Comparison of ENCODE assay signal across 21 cellular contexts in the genomic region with DNA sequence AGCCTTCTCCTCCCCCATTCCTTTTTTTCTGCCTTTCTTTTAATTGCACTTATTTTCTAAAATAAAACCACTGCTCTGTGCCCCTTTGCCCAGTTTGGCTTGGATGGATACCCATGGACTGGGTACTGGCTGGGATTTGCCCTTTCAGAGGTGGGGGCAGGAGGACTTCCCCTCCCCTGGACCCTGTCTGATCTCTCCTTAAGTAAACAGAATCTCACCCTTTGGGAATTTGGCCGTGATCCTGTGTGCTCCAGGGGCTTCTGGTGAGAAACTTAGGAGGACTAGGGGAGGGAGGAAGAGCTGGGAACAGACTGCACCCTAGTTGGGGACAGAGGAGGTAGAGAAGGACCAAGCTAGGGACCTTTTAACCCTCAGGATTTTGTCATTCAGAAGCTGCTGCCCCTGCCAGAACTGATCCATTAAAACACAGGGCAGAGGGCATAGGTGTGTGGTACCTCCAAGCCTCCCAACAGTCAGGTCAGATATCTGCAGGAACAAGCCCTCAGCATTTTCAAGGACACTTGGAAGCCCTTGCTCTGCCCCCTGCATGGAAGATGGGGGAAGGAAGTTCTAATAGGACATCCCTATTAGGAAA.
"Had no signal": no experiment of that assay in that cellular context is flagged by ENCODE, and none has a peak within 500 bp of the region (broad histone marks: within the 10 kb centered on the region; RNA-seq: fewer than 3 reads in every experiment).

No MANE protein-coding gene starts in this region.

- H3K4me3 Mint-ChIP-seq: activated naive CD8-positive, alpha-beta T cell treated with anti-CD3 and anti-CD28 coated beads, Interleukin-2, amount 10 ng/mL, durations not matched to agents 7 days and 5 days; natural killer cell; T-helper 1 cell treated with Interleukin-12 subunit alpha and Interleukin-12 subunit beta and Interleukin-4 antibody, amounts not matched to agents 30 μg/mL and 1 μg/mL, for 36 hours had no signal

- H3K27me3 ChIP-seq: testis had no signal

- H3K36me3 Mint-ChIP-seq: natural killer cell had no signal

- H3K4me3 ChIP-seq: heart left ventricle, left lung, testis had no signal

- DNase-seq: activated CD4-positive, alpha-beta T cell treated with anti-CD3 and anti-CD28 coated beads for 4 hours; activated CD4-positive, alpha-beta T cell treated with anti-CD3 and anti-CD28 coated beads, Interleukin-2, amount 50 U/mL, for 48 hours; activated CD4-positive, CD25-positive, alpha-beta regulatory T cell; activated naive CD4-positive, alpha-beta T cell treated with Interleukin-2 at 50 U/mL for 16 hours; activated naive CD8-positive, alpha-beta T cell treated with anti-CD3 and anti-CD28 coated beads, Interleukin-2, amount 10 ng/mL, durations not matched to agents 7 days and 5 days; activated T-cell treated with anti-CD3 and anti-CD28 coated beads, Interleukin-2, amount 50 U/mL, for 48 hours; amniotic stem cell; cerebellar nuclear complex; cortex of kidney; heart left ventricle; left lung; midbrain; natural killer cell; occipital lobe; retina; stimulated activated CD4-positive, alpha-beta T cell treated with anti-CD3 and anti-CD28 coated beads, Interleukin-4, amount 100 ng/mL, for 1 hour; stimulated activated naive CD4-positive, alpha-beta T cell; T1000; testis; trophoblast cell had no signal

- H3K27ac ChIP-seq: heart left ventricle, left lung, testis had no signal

- H3K27ac Mint-ChIP-seq: activated naive CD8-positive, alpha-beta T cell treated with anti-CD3 and anti-CD28 coated beads, Interleukin-2, amount 10 ng/mL, durations not matched to agents 7 days and 5 days; natural killer cell; T-helper 1 cell treated with Interleukin-12 subunit alpha and Interleukin-12 subunit beta and Interleukin-4 antibody, amounts not matched to agents 30 μg/mL and 1 μg/mL, for 36 hours had no signal

- H3K9me3 Mint-ChIP-seq: activated naive CD8-positive, alpha-beta T cell treated with anti-CD3 and anti-CD28 coated beads, Interleukin-2, amount 10 ng/mL, durations not matched to agents 7 days and 5 days; natural killer cell; T-helper 1 cell treated with Interleukin-12 subunit alpha and Interleukin-12 subunit beta and Interleukin-4 antibody, amounts not matched to agents 30 μg/mL and 1 μg/mL, for 36 hours had no signal

- H3K9me3 ChIP-seq: heart left ventricle, left lung, testis had no signal

- ATAC-seq: heart left ventricle, left lung, natural killer cell had no signal
